ENCODE assay signal across 11 cellular contexts in genomic region chrX:39144965-39145364, GRCh38.
A peak's percentile ranks its signal among the peaks of the same experiment; 100 is the strongest.
DNase-seq lines count a peak whose midpoint lies in the region; ATAC-seq and TF ChIP-seq lines count a peak whose summit lies in the region.
"Had no signal": no experiment of that assay in that cellular context is flagged by ENCODE, and none has a peak within 500 bp of the region (broad histone marks: within the 10 kb centered on the region; RNA-seq: fewer than 3 reads in every experiment).

No MANE protein-coding gene starts in this region.

- peak; percentile 67 for ATAC-seq in GM18909 (IDR thresholded peaks at IDR 0.05; ENCODE audit: poor library complexity, unreplicated experiment)
- ATAC-seq in HG02759 (IDR thresholded peaks at IDR 0.05; ENCODE audit: unreplicated experiment): peak; percentile 69
- peak; percentile 78 to 79 for ATAC-seq in naive B cell (ENCODE audit: low read depth in 2 of 2)
- no peak for ATAC-seq in natural killer cell

- H3K36me3 Mint-ChIP-seq in naive B cell (no peaks in the 10 kb centered on the region), natural killer cell (no peaks in the 10 kb centered on the region)

- H3K4me3 Mint-ChIP-seq in naive B cell (peak overlapping the region; percentile 66 to 90 (median 84)), natural killer cell (no peak overlapping the region)

- H3K27me3 Mint-ChIP-seq in naive B cell (peaks cover 0 to 5% (median 0%) of the 10 kb centered on the region in 3 donors), natural killer cell (ENCODE audit: low read depth in 2 of 2) (peaks cover 8 to 36% of the 10 kb centered on the region in 2 donors)

- intact Hi-C loops in natural killer cell (cut with micrococcal nuclease): loop anchor here (5.0 kb wide), 1 partner anchor 378 kb away; no protein-coding TSS in a partner anchor

- H3K9me3 Mint-ChIP-seq in naive B cell (peaks cover 0 to 5% (median 0%) of the 10 kb centered on the region in 7 donors), natural killer cell (no peaks in the 10 kb centered on the region)

- H3K4me1 Mint-ChIP-seq in naive B cell (peaks cover 44 to 69% (median 67%) of the 10 kb centered on the region in 3 donors), natural killer cell (no peaks in the 10 kb centered on the region)

- H3K27ac Mint-ChIP-seq in naive B cell (peak overlapping the region; percentile 97 to 100 (median 100)), natural killer cell (no peak overlapping the region)

- no peak for TF ChIP-seq CTCF in natural killer cell (IDR thresholded peaks at IDR 0.05)

- DNase-seq in NAMALWA (ENCODE audit: low spot score) (peak; percentile 68), naive B cell (peak; percentile 76), natural killer cell (no peak), NK-92 (lab: John Stamatoyannopoulos, UW; ENCODE audit: unreplicated experiment) (no peak), NCI-H345 (lab: John Stamatoyannopoulos, UW) (no peak)
- no peak for DNase-seq in activated effector memory CD4-positive, alpha-beta T cell treated with Interleukin-2 at 50 U/mL for 16 hours
- DNase-seq: NCI-H2107; occipital lobe; stimulated activated CD4-positive, alpha-beta T cell treated with anti-CD3 and anti-CD28 coated beads, Interleukin-1b, Interleukin-23, amount 100 ng/mL, for 48 hours had no signal

Comparison
In these comparisons a context has a peak if more than half of its experiments do, and no peak if none do; other contexts are left out.
1. ATAC-seq: peak in GM18909 (single experiment), HG02759 (single experiment) and naive B cell (2 of 2); none in natural killer cell (0 of 3).
2. DNase-seq: peak in NAMALWA (single experiment) and naive B cell (single experiment); none in activated effector memory CD4-positive, alpha-beta T cell treated with Interleukin-2 at 50 U/mL for 16 hours (single experiment), natural killer cell (single experiment), NK-92 (single experiment) and NCI-H345 (single experiment).
3. H3K27ac Mint-ChIP-seq: peak in naive B cell (6 of 6); none in natural killer cell (0 of 2).